In the genomic region with DNA sequence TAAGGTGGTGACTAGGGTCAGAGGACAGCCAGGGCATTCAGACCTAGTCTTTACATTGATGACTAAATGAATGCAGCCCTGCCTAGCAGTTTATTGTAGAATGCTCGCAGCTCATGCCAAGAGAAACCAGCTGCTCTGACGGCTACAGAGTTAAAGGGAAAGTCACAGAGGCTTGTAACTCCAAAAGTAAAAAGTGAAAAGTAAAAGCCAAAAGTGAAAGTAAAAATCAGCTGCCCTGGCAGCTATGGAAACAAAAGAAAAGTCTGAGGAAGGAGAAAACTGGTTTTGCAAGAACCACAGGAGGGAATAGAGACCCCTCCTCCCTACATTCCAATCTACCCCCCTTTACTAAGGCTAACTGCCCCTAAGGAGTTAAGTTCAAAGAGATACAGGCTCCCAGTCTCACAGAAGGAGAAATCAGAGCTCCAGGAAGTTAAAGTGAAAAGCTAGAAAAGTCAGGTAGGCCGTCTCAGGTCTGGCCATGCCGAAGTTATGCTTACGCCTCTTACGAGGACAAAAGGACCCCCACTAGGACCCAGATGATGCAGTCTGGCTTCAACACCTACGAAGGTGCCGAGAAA, we compare ENCODE assay signal across 8 cellular contexts. TPM values are rescaled to one million over a fixed set of nuclear protein-coding genes. Genes with fewer than 3 reads are reported as not detected.
DNase-seq lines count a peak whose midpoint lies in the region; ATAC-seq and TF ChIP-seq lines count a peak whose summit lies in the region.

No MANE protein-coding gene starts in this region.

- H3K4me3 ChIP-seq in choroid plexus epithelial cell (ENCODE audit: low read depth, low read length), result peak overlapping the region; percentile 37
- H3K4me3 ChIP-seq in urinary bladder (ENCODE audit: low read depth, low read length), result peak overlapping the region; percentile 22

- intact Hi-C loops in Right ventricle myocardium inferior (cut with DNase I) (no loop called here), cardiac septum (cut with DNase I) (no loop called here)

- H3K4me1 ChIP-seq in urinary bladder (ENCODE audit: insufficient read depth), result no peaks in the 10 kb centered on the region

- WGBS in urinary bladder, result 5% methylated on average over 8 of the region's 8 CpGs

- DNase-seq in Right ventricle myocardium inferior (ENCODE audit: missing footprints), result no peak
- DNase-seq in cardiac septum (ENCODE audit: low spot score), result no peak
- peak; percentile 50 for DNase-seq in choroid plexus epithelial cell (ENCODE audit: low read depth)
- DNase-seq in lung microvascular endothelial cell (ENCODE audit: low read depth in 2 of 2), result peak; percentile 16 to 36
- DNase-seq in NCI-H146 (lab: John Stamatoyannopoulos, UW), result no peak
- no peak for DNase-seq in GM13977 (ENCODE audit: low spot score)

- H3K27ac ChIP-seq in urinary bladder (ENCODE audit: low read depth), result peak overlapping the region; percentile 10

- H3K36me3 ChIP-seq in urinary bladder (ENCODE audit: insufficient read depth), result no peaks in the 10 kb centered on the region

- TF ChIP-seq CTCF in choroid plexus epithelial cell (conservative IDR thresholded peaks at IDR 0.05; ENCODE audit: low read depth, low read length) (no peak), GM13977 (IDR thresholded peaks at IDR 0.05; ENCODE audit: extremely low read depth, insufficient read depth, missing control alignments) (no peak)

- ATAC-seq in Right ventricle myocardium inferior (peak; percentile 39), GM21576 (IDR thresholded peaks at IDR 0.05; ENCODE audit: unreplicated experiment) (no peak)

- in situ Hi-C loops in GM13977 (cut with MboI; ENCODE audit: low pct_unique_long_range_greater_than_20kb, low sequenced_read_pairs, unreplicated experiment), result no loop called here

RNA-seq across cellular contexts. Expression of a gene that starts 6.0 kb away (rescaled TPM):
- total RNA-seq in Right ventricle myocardium inferior (not detected), cardiac septum (not detected), lung microvascular endothelial cell (not detected in 2 replicates), urinary bladder (not detected)
- polyA plus RNA-seq in urinary bladder, result not detected

RNA-seq across cellular contexts. Expression of a gene that starts 12.3 kb away (rescaled TPM):
- total RNA-seq in Right ventricle myocardium inferior, result not detected
- total RNA-seq in cardiac septum, result not detected
- total RNA-seq in lung microvascular endothelial cell, result not detected in 2 replicates
- not detected for total RNA-seq in urinary bladder
- polyA plus RNA-seq in urinary bladder, result not detected

RNA-seq across cellular contexts. Expression of a gene that starts 21.9 kb away (rescaled TPM):
- total RNA-seq in Right ventricle myocardium inferior (not detected), cardiac septum (not detected), lung microvascular endothelial cell (not detected in 2 replicates), urinary bladder (not detected)
- polyA plus RNA-seq in urinary bladder, result not detected

RNA-seq across cellular contexts. Expression of a gene that starts 39.9 kb away (rescaled TPM):
- total RNA-seq in Right ventricle myocardium inferior (19.5 TPM), cardiac septum (23.4 TPM), lung microvascular endothelial cell (1.3 and 4.6 TPM in 2 replicates), urinary bladder (4.8 TPM)
- polyA plus RNA-seq in urinary bladder, result 9.8 TPM

RNA-seq across cellular contexts. Expression of a gene that starts 45.0 kb away (rescaled TPM):
- total RNA-seq in Right ventricle myocardium inferior (not detected), cardiac septum (0.11 TPM), lung microvascular endothelial cell (not detected in 2 replicates), urinary bladder (not detected)
- 0.20 TPM for polyA plus RNA-seq in urinary bladder

Comparison
In these comparisons a context has a peak if more than half of its experiments do, and no peak if none do; other contexts are left out.
1. DNase-seq: peak in choroid plexus epithelial cell (single experiment) and lung microvascular endothelial cell (2 of 2); none in Right ventricle myocardium inferior (single experiment), cardiac septum (single experiment), NCI-H146 (single experiment) and GM13977 (single experiment).